Comparison of ENCODE assay signal across 8 cellular contexts in the genomic region with DNA sequence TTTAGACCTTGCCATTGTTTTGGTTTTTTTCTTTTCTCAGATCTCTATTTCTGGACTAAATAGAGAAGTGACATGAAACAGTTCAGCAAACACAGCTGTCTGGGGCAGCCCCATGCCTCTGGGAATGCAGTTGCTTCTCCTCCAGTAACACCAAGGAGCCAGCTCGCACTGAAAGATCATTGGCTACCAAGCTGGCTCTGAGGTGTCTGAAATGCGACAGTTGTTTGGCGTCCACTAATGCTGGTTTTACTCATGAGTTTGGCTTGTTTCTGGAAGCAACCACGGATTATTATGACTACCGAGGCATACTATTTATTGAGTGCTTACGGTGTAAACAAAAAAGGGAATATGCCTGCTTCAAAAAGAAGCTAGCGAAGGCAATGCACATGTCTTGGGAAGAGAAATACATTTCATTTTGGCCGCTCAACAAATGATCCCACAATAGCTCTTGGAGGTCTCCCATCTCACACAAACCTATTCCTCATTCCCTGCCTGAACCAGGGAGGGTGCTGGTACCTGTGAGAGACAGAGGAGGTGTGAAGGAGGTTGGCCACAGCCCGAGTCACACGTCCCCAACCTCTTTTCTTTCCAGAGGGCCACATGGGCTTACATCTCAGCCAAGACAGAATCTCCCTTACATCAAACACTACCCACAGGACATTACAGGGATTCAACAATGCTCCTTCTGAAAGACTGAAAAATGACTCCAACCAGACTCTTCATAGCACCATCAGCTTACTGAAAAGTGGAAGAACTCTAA. TPM values are rescaled to one million over a fixed set of nuclear protein-coding genes. Genes with fewer than 3 reads are reported as not detected.
DNase-seq lines count a peak whose midpoint lies in the region; ATAC-seq and TF ChIP-seq lines count a peak whose summit lies in the region.

No MANE protein-coding gene starts in this region.

- peaks cover 23% of the 10 kb centered on the region for H3K36me3 Mint-ChIP-seq in activated T-cell treated with anti-CD3 and anti-CD28 coated beads, Interleukin-2, amount 50 U/mL, for 4 hours (ENCODE audit: insufficient read depth)

- BruUV-seq in mammary epithelial cell (replicated peaks; lab: Mats Ljungman, UMichigan) = no TSS peak

- 38% methylated on average over 10 of the region's 10 CpGs for WGBS in smooth muscle cell (ENCODE audit: low lambda C conversion rate)
- 91% methylated on average over 10 of the region's 10 CpGs for WGBS in mammary epithelial cell (ENCODE audit: low coverage, missing lambda C conversion rate)

- H3K9ac ChIP-seq in smooth muscle cell (ENCODE audit: low read depth) (peak overlapping the region; percentile 85), mammary epithelial cell (ENCODE audit: insufficient read depth, low read length) (no peak overlapping the region)

- H3F3A ChIP-seq in smooth muscle cell (ENCODE audit: low read depth) = peaks cover 15% of the 10 kb centered on the region

- H3K4me3 ChIP-seq in smooth muscle cell (no peak overlapping the region), mammary epithelial cell (replicated peaks in 1 of 3; ENCODE audit: insufficient read depth in 1 of 3, low read depth in 2 of 3, low read length in 3 of 3) (no peak overlapping the region)

- peak overlapping the region; percentile 13 for H3K4me2 ChIP-seq in smooth muscle cell
- no peak overlapping the region for H3K4me2 ChIP-seq in mammary epithelial cell (ENCODE audit: insufficient read depth, low read depth, low read length)

- CTCF ChIA-PET in mammary epithelial cell (lab: Charles Lee; ENCODE audit: low non-redundant PET) = no interaction called here

- no peak overlapping the region for H3K4me3 Mint-ChIP-seq in activated T-cell treated with anti-CD3 and anti-CD28 coated beads, Interleukin-2, amount 50 U/mL, for 4 hours

- H3K9me3 Mint-ChIP-seq in activated T-cell treated with anti-CD3 and anti-CD28 coated beads, Interleukin-2, amount 50 U/mL, for 4 hours = peaks cover 7% of the 10 kb centered on the region

- in situ Hi-C loops in mammary epithelial cell (cut with MboI; ENCODE audit: low sequenced_read_pairs in 2 of 2) = no loop called here

- peak; percentile 71 for DNase-seq in astrocyte of the hippocampus (ENCODE audit: low read depth, low spot score)
- no peak for DNase-seq in smooth muscle cell (lab: John Stamatoyannopoulos, UW; ENCODE audit: unreplicated experiment)
- DNase-seq in HUDEP-2 (lab: John Stamatoyannopoulos, UW; ENCODE audit: unreplicated experiment in 76 of 76) = no peak
- DNase-seq in activated T-cell treated with anti-CD3 and anti-CD28 coated beads, Interleukin-2, amount 50 U/mL, for 4 hours = no peak
- no peak for DNase-seq in kidney tubule cell (ENCODE audit: low spot score)
- no peak for DNase-seq in mammary epithelial cell

- H3K4me1 ChIP-seq in smooth muscle cell (ENCODE audit: low read depth) (peaks cover 25% of the 10 kb centered on the region), mammary epithelial cell (ENCODE audit: insufficient read depth, low read length) (no peaks in the 10 kb centered on the region)

- no peak for TF ChIP-seq CTCF in smooth muscle cell (IDR thresholded peaks at IDR 0.05; ENCODE audit: borderline replicate concordance, insufficient read depth, poor library complexity, severe bottlenecking)
- TF ChIP-seq CTCF in mammary epithelial cell (conservative IDR thresholded peaks at IDR 0.05 in 1 of 2, IDR thresholded peaks at IDR 0.05 in 1 of 2; ENCODE audit: extremely low read depth in 1 of 2, insufficient read depth in 1 of 2, low read depth in 1 of 2, low read length in 2 of 2) = no peak

- peaks cover 14% of the 10 kb centered on the region for H3K4me1 Mint-ChIP-seq in activated T-cell treated with anti-CD3 and anti-CD28 coated beads, Interleukin-2, amount 50 U/mL, for 4 hours (ENCODE audit: low read depth)

- dilution Hi-C loops in mammary epithelial cell (cut with HindIII; ENCODE audit: low sequenced_read_pairs) = no loop called here

- no peaks in the 10 kb centered on the region for H4K20me1 ChIP-seq in smooth muscle cell (ENCODE audit: low read depth)
- no peaks in the 10 kb centered on the region for H4K20me1 ChIP-seq in mammary epithelial cell (ENCODE audit: insufficient read depth, low read length)

- H3K27ac ChIP-seq in smooth muscle cell (ENCODE audit: low read depth) (peak overlapping the region; percentile 99), mammary epithelial cell (ENCODE audit: insufficient read depth, low read depth, low read length) (no peak overlapping the region)

- H3K9me3 ChIP-seq in smooth muscle cell (replicated peaks; ENCODE audit: low read depth) (no peaks in the 10 kb centered on the region), mammary epithelial cell (replicated peaks; ENCODE audit: insufficient read depth, low read length) (no peaks in the 10 kb centered on the region)

- H2AFZ ChIP-seq in smooth muscle cell (ENCODE audit: low read depth) (no peak overlapping the region), mammary epithelial cell (ENCODE audit: low read depth, low read length) (no peak overlapping the region)

- ATAC-seq in GM19035 (IDR thresholded peaks at IDR 0.05; ENCODE audit: unreplicated experiment) (peak; percentile 95), HG02943 (IDR thresholded peaks at IDR 0.05; ENCODE audit: low read depth, unreplicated experiment) (peak; percentile 88)
- ATAC-seq in activated T-cell treated with anti-CD3 and anti-CD28 coated beads, Interleukin-2, amount 50 U/mL, for 4 hours = no peak

- intact Hi-C loops in mammary epithelial cell (cut with micrococcal nuclease) = loop anchor here (10.0 kb wide), 1 partner anchor 233 kb away; no protein-coding TSS in a partner anchor

- no peaks in the 10 kb centered on the region for H3K27me3 ChIP-seq in smooth muscle cell (ENCODE audit: low read depth)
- no peaks in the 10 kb centered on the region for H3K27me3 ChIP-seq in mammary epithelial cell (ENCODE audit: insufficient read depth, low read length)

- H3K79me2 ChIP-seq in smooth muscle cell (ENCODE audit: low read depth) = no peaks in the 10 kb centered on the region
- no peaks in the 10 kb centered on the region for H3K79me2 ChIP-seq in mammary epithelial cell (ENCODE audit: insufficient read depth, low read length)

- no peaks in the 10 kb centered on the region for H3K27me3 Mint-ChIP-seq in activated T-cell treated with anti-CD3 and anti-CD28 coated beads, Interleukin-2, amount 50 U/mL, for 4 hours (ENCODE audit: low read depth)

- H3K36me3 ChIP-seq in smooth muscle cell (ENCODE audit: low read depth) (no peaks in the 10 kb centered on the region), mammary epithelial cell (ENCODE audit: insufficient read depth, low read length) (no peaks in the 10 kb centered on the region)

RNA-seq across cellular contexts. Expression of a gene that starts 37.5 kb away (rescaled TPM):
- 1.3 and 4.3 TPM in 2 replicates for total RNA-seq in smooth muscle cell
- polyA plus RNA-seq in smooth muscle cell = 0.18 and 0.32 TPM in 2 replicates
- total RNA-seq in activated T-cell treated with anti-CD3 and anti-CD28 coated beads, Interleukin-2, amount 50 U/mL, for 4 hours = under 1 TPM; 0.25 to 0.50 (median 0.46) TPM
- total RNA-seq in mammary epithelial cell = under 1 TPM; under 0.01 to 0.14 TPM
- 0.01 TPM for polyA plus RNA-seq in mammary epithelial cell
- not detected for polyA minus RNA-seq in mammary epithelial cell

RNA-seq across cellular contexts. Expression of a gene that starts 56.4 kb away (rescaled TPM):
- total RNA-seq in smooth muscle cell (81.2 and 101 TPM in 2 replicates), mammary epithelial cell (10 to 100 TPM; 38.0 to 49.8 TPM)
- polyA plus RNA-seq in smooth muscle cell (21.1 and 24.2 TPM in 2 replicates), mammary epithelial cell (19.7 TPM)
- total RNA-seq in activated T-cell treated with anti-CD3 and anti-CD28 coated beads, Interleukin-2, amount 50 U/mL, for 4 hours = 10 to 100 TPM; 68.7 to 83.1 (median 81.2) TPM
- 23.8 TPM for polyA minus RNA-seq in mammary epithelial cell

Comparison
In these comparisons a context has a peak if more than half of its experiments do, and no peak if none do; other contexts are left out.
1. ATAC-seq: peak in GM19035 (single experiment) and HG02943 (single experiment); none in activated T-cell treated with anti-CD3 and anti-CD28 coated beads, Interleukin-2, amount 50 U/mL, for 4 hours (0 of 2).